Comparison of ENCODE assay signal across 8 cellular contexts in genomic region chr10:95907454-95908253, GRCh38. TPM values are rescaled to one million over a fixed set of nuclear protein-coding genes. Genes with fewer than 3 reads are reported as not detected.
DNase-seq lines count a peak whose midpoint lies in the region; ATAC-seq and TF ChIP-seq lines count a peak whose summit lies in the region.

Gene CC2D2B, plus strand, starts transcription at chr10:95907975. Its CDS starts 3,349 bp downstream, at chr10:95911324.

- peaks cover 16% of the 10 kb centered on the region for H3K4me1 Mint-ChIP-seq in chondrocyte (ENCODE audit: low read depth)

- no peak for TF ChIP-seq CTCF in AG09309 (IDR thresholded peaks at IDR 0.05; ENCODE audit: control insufficient read depth, insufficient read depth, low read depth, low read length, missing control alignments)
- peak; percentile 16 for TF ChIP-seq CTCF in chondrocyte (IDR thresholded peaks at IDR 0.05)

- DNase-seq in AG09309 (ENCODE audit: low read depth) (peak; percentile 29), NCI-H2227 (lab: John Stamatoyannopoulos, UW; ENCODE audit: unreplicated experiment) (peak; percentile 81), chondrocyte (ENCODE audit: low spot score) (peak; percentile 96), kidney tubule cell (ENCODE audit: low spot score) (peak; percentile 78)
- DNase-seq in activated CD4-positive, CD25-positive, alpha-beta regulatory T cell treated with anti-CD3 and anti-CD28 coated beads, Interleukin-2, amount 50 U/mL, for 72 hours, result peak; percentile 73
- DNase-seq in stimulated activated CD4-positive, alpha-beta T cell treated with anti-CD3 and anti-CD28 coated beads, Interleukin-15, amount 100 ng/mL, for 48 hours (ENCODE audit: low read depth in 2 of 2), result peak; percentile 45 to 59

- no peaks in the 10 kb centered on the region for H3K9me3 Mint-ChIP-seq in chondrocyte (ENCODE audit: low read depth)

- peaks cover 9% of the 10 kb centered on the region for H3K27me3 Mint-ChIP-seq in chondrocyte (ENCODE audit: low read depth)

- peak within 1 kb of the TSS; percentile 84 for H3K4me3 ChIP-seq in AG09309 (ENCODE audit: control insufficient read depth, low read depth, low read length)

- peak within 1 kb of the TSS; percentile 98 for H3K27ac Mint-ChIP-seq in chondrocyte (ENCODE audit: unreplicated experiment)

- peak within 1 kb of the TSS; percentile 98 for H3K4me3 Mint-ChIP-seq in chondrocyte (ENCODE audit: unreplicated experiment)

- H3K36me3 Mint-ChIP-seq in chondrocyte (ENCODE audit: low read depth), result peaks cover 7% of the 10 kb centered on the region

- ATAC-seq in GM18858 (IDR thresholded peaks at IDR 0.05; ENCODE audit: unreplicated experiment), result peak; percentile 68
- peak; percentile 88 for ATAC-seq in HG03066 (IDR thresholded peaks at IDR 0.05; ENCODE audit: low read depth, unreplicated experiment)

RNA-seq across cellular contexts. Expression of gene CC2D2B, which starts in this region (rescaled TPM):
- 0.30 to 0.54 TPM (median 0.51 TPM) in 3 replicates for total RNA-seq in chondrocyte

Comparison
In these comparisons a context has a peak if more than half of its experiments do, and no peak if none do; other contexts are left out.
1. Peak in every context shown above with its lines: DNase-seq, ATAC-seq and H3K4me3 ChIP-seq.
2. Peak in DNase-seq in chondrocyte; RNA of the gene not detected or under 1 TPM.
3. DNase-seq: peak in every context shown above with its lines; median percentile 96 in chondrocyte; 81 in NCI-H2227; 78 in kidney tubule cell; 73 in activated CD4-positive, CD25-positive, alpha-beta regulatory T cell treated with anti-CD3 and anti-CD28 coated beads, Interleukin-2, amount 50 U/mL, for 72 hours; 52 in stimulated activated CD4-positive, alpha-beta T cell treated with anti-CD3 and anti-CD28 coated beads, Interleukin-15, amount 100 ng/mL, for 48 hours; 29 in AG09309.